ENCODE assay signal across 32 cellular contexts in the genomic region with DNA sequence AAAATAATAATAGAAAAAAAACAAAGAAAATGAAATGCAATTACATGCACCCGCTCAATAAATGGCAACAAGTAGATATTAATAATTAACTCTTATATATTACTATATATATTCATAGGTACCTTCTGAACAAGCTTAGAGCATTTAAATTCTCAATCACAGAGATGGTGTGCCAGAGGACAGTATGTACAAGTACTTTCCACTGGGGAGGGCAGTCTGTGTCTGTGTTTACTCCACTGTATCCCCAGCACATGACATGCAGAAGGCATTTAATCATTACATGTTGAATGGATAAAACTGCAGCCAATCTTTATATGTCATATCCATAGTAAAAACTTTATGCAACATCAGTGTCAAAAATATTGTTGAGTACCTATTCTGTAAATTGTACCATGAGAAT.
"Had no signal": no experiment of that assay in that cellular context is flagged by ENCODE, and none has a peak within 500 bp of the region (broad histone marks: within the 10 kb centered on the region; RNA-seq: fewer than 3 reads in every experiment).

No MANE protein-coding gene starts in this region.

- H3K4me3 ChIP-seq: MG63, Peyer's patch, SJCRH30, SK-N-MC had no signal

- ATAC-seq: activated naive CD8-positive, alpha-beta T cell treated with anti-CD3 and anti-CD28 coated beads, Interleukin-2, amount 50 U/mL, for 24 hours; activated T-cell treated with anti-CD3 and anti-CD28 coated beads, Interleukin-2, amount 50 U/mL, for 4 hours; PC-3 had no signal

- H3K27ac Mint-ChIP-seq: activated CD4-positive, alpha-beta memory T cell treated with anti-CD3 and anti-CD28 coated beads for 36 hours; activated CD4-positive, alpha-beta T cell treated with anti-CD3 and anti-CD28 coated beads, Interleukin-2, amount 10 ng/mL, durations not matched to agents 7 days and 5 days; activated naive CD4-positive, alpha-beta T cell treated with anti-CD3 and anti-CD28 coated beads, Interleukin-2, amount 10 ng/mL, durations not matched to agents 7 days and 5 days; activated naive CD8-positive, alpha-beta T cell; activated naive CD8-positive, alpha-beta T cell treated with anti-CD3 and anti-CD28 coated beads, Interleukin-2, amount 50 U/mL, for 24 hours; brain; IgD-negative memory B cell; T-helper 1 cell treated with Interleukin-12 subunit alpha and Interleukin-12 subunit beta and Interleukin-4 antibody, amounts not matched to agents 30 μg/mL and 1 μg/mL, for 36 hours; T-helper 2 cell treated with Interferon-gamma antibody and Interleukin-4, amounts not matched to agents 5 μg/mL and 100 μg/mL, for 36 hours had no signal

- H3K4me1 ChIP-seq: Peyer's patch, SJCRH30 had no signal

- H3K4me3 Mint-ChIP-seq: activated CD4-positive, alpha-beta memory T cell treated with anti-CD3 and anti-CD28 coated beads for 36 hours; activated CD4-positive, alpha-beta T cell treated with anti-CD3 and anti-CD28 coated beads, Interleukin-2, amount 10 ng/mL, durations not matched to agents 7 days and 5 days; activated naive CD4-positive, alpha-beta T cell treated with anti-CD3 and anti-CD28 coated beads, Interleukin-2, amount 10 ng/mL, durations not matched to agents 7 days and 5 days; activated naive CD8-positive, alpha-beta T cell; activated naive CD8-positive, alpha-beta T cell treated with anti-CD3 and anti-CD28 coated beads, Interleukin-2, amount 50 U/mL, for 24 hours; activated T-cell treated with anti-CD3 and anti-CD28 coated beads, Interleukin-2, amount 50 U/mL, for 4 hours; brain; IgD-negative memory B cell; T-helper 1 cell treated with Interleukin-12 subunit alpha and Interleukin-12 subunit beta and Interleukin-4 antibody, amounts not matched to agents 30 μg/mL and 1 μg/mL, for 36 hours; T-helper 2 cell treated with Interferon-gamma antibody and Interleukin-4, amounts not matched to agents 5 μg/mL and 100 μg/mL, for 36 hours had no signal

- H3K9me3 ChIP-seq: MG63, Peyer's patch had no signal

- H3K27ac ChIP-seq: Peyer's patch, SJCRH30, SK-N-MC had no signal

- H3K27me3 Mint-ChIP-seq: brain had no signal

- H3K27me3 ChIP-seq: MG63, Peyer's patch, SJCRH30 had no signal

- H3K9me3 Mint-ChIP-seq: activated CD4-positive, alpha-beta memory T cell treated with anti-CD3 and anti-CD28 coated beads for 36 hours; activated CD4-positive, alpha-beta T cell treated with anti-CD3 and anti-CD28 coated beads, Interleukin-2, amount 10 ng/mL, durations not matched to agents 7 days and 5 days; activated naive CD4-positive, alpha-beta T cell treated with anti-CD3 and anti-CD28 coated beads, Interleukin-2, amount 10 ng/mL, durations not matched to agents 7 days and 5 days; activated naive CD8-positive, alpha-beta T cell treated with anti-CD3 and anti-CD28 coated beads, Interleukin-2, amount 50 U/mL, for 24 hours; activated T-cell treated with anti-CD3 and anti-CD28 coated beads, Interleukin-2, amount 50 U/mL, for 4 hours; brain; IgD-negative memory B cell; T-helper 1 cell treated with Interleukin-12 subunit alpha and Interleukin-12 subunit beta and Interleukin-4 antibody, amounts not matched to agents 30 μg/mL and 1 μg/mL, for 36 hours; T-helper 2 cell treated with Interferon-gamma antibody and Interleukin-4, amounts not matched to agents 5 μg/mL and 100 μg/mL, for 36 hours had no signal

- H3K4me1 Mint-ChIP-seq: brain had no signal

- DNase-seq: activated CD4-positive, alpha-beta memory T cell treated with anti-CD3 and anti-CD28 coated beads for 36 hours; activated CD4-positive, alpha-beta T cell treated with anti-CD3 and anti-CD28 coated beads, Interleukin-2, amount 10 ng/mL, durations not matched to agents 7 days and 5 days; activated CD8-positive, alpha-beta memory T cell treated with anti-CD3 and anti-CD28 coated beads, Interleukin-2, amount 50 U/mL, for 4 hours; activated effector memory CD4-positive, alpha-beta T cell treated with Interleukin-2 at 50 U/mL for 16 hours; activated naive CD4-positive, alpha-beta T cell treated with anti-CD3 and anti-CD28 coated beads, Interleukin-2, amount 10 ng/mL, durations not matched to agents 7 days and 5 days; activated naive CD8-positive, alpha-beta T cell treated with anti-CD3 and anti-CD28 coated beads, Interleukin-2, amount 50 U/mL, for 24 hours; activated T-cell treated with anti-CD3 and anti-CD28 coated beads for 4 hours; activated T-cell treated with anti-CD3 and anti-CD28 coated beads, Interleukin-2, amount 50 U/mL, for 4 hours; anterior cingulate cortex; central memory CD4-positive, alpha-beta T cell; Kasumi-1; KBM-7; MG63; NCI-H1048; NCI-H1105 treated with DMSO at 0.1 percent for 48 hours; NCI-H1436; NCI-H1694; NCI-H2029; NCI-H345; NCI-H526; NCI-H748 treated with DMSO at 0.1 percent for 48 hours; NK-92 treated with Interleukin-12 subunit alpha and Interleukin-12 subunit beta, amount 100 ng/mL, for 24 hours; PC-3; Peyer's patch; RPMI8226; SJCRH30 had no signal

- H3K36me3 Mint-ChIP-seq: activated CD4-positive, alpha-beta memory T cell treated with anti-CD3 and anti-CD28 coated beads for 36 hours; activated naive CD4-positive, alpha-beta T cell treated with anti-CD3 and anti-CD28 coated beads, Interleukin-2, amount 10 ng/mL, durations not matched to agents 7 days and 5 days; activated naive CD8-positive, alpha-beta T cell; IgD-negative memory B cell had no signal
